Comparison of ENCODE assay signal across 15 cellular contexts in genomic region chr2:239288237-239288636, GRCh38.
DNase-seq lines count a peak whose midpoint lies in the region; ATAC-seq, FAIRE-seq and TF ChIP-seq lines count a peak whose summit lies in the region.
"Had no signal": no experiment of that assay in that cellular context is flagged by ENCODE, and none has a peak within 500 bp of the region (broad histone marks: within the 10 kb centered on the region; RNA-seq: fewer than 3 reads in every experiment).

No MANE protein-coding gene starts in this region.

- no peak overlapping the region for H3K4me2 ChIP-seq in K562 (ENCODE audit: insufficient read depth, low read length)
- no peak overlapping the region for H3K4me2 ChIP-seq in mesenchymal stem cell (ENCODE audit: low read length, poor library complexity, severe bottlenecking)
- no peak overlapping the region for H3K4me2 ChIP-seq in neuronal stem cell (ENCODE audit: insufficient read depth, low read length, poor library complexity, severe bottlenecking)

- 25% methylated on average over 4 of the region's 4 CpGs for WGBS in K562 (ENCODE audit: insufficient coverage, low coverage, missing lambda C conversion rate)
- no CpG with 5 or more reads among the region's 4 CpGs for WGBS in mesenchymal stem cell
- no CpG with 5 or more reads among the region's 4 CpGs for WGBS in neuronal stem cell (ENCODE audit: extremely low coverage in 2 of 2, insufficient read length in 2 of 2, insufficient replicate concordance in 1 of 2), 2 donors

- H3K9me3 ChIP-seq in K562 (replicated peaks; ENCODE audit: control insufficient read depth, insufficient read depth, low read depth, low read length): no peaks in the 10 kb centered on the region
- no peaks in the 10 kb centered on the region for H3K9me3 ChIP-seq in mesenchymal stem cell (ENCODE audit: control insufficient read depth, low read length)
- peaks cover 0 to 2% of the 10 kb centered on the region in 2 donors for H3K9me3 ChIP-seq in neuronal stem cell (replicated peaks in 1 of 2; ENCODE audit: control insufficient read depth in 2 of 2, insufficient read depth in 1 of 2, low read depth in 1 of 2, low read length in 2 of 2)

- H3K27ac ChIP-seq in K562 (ENCODE audit: extremely low read depth, low read depth, low read length): peak overlapping the region; percentile 56; the same call in 2 of the 3 replicates
- no peak overlapping the region for H3K27ac ChIP-seq in mesenchymal stem cell (ENCODE audit: low read length, poor library complexity, severe bottlenecking)
- no peak overlapping the region for H3K27ac ChIP-seq in neuronal stem cell (replicated peaks; ENCODE audit: low read length)
- H3K27ac ChIP-seq: cardiac muscle cell, RWPE1 had no signal

- H3K18ac ChIP-seq in mesenchymal stem cell (ENCODE audit: low read depth in 1 of 2, low read length in 2 of 2): no peak overlapping the region
- H3K18ac ChIP-seq in neuronal stem cell (ENCODE audit: low read length): no peak overlapping the region

- H3K4me1 ChIP-seq in K562 (replicated peaks in 1 of 2; ENCODE audit: control insufficient read depth in 2 of 2, insufficient read depth in 2 of 2, low read length in 2 of 2) (peaks cover 49 to 60% of the 10 kb centered on the region in 2 experiments), mesenchymal stem cell (ENCODE audit: control insufficient read depth, insufficient read depth, low read depth, low read length) (peaks cover 25% of the 10 kb centered on the region), neuronal stem cell (ENCODE audit: control insufficient read depth in 2 of 2, insufficient read depth in 1 of 2, low read depth in 1 of 2, low read length in 2 of 2) (peaks cover 43 to 64% of the 10 kb centered on the region in 2 donors)

- peaks cover 14% of the 10 kb centered on the region for H3K36me3 Mint-ChIP-seq in activated naive CD8-positive, alpha-beta T cell treated with anti-CD3 and anti-CD28 coated beads, Interleukin-2, amount 10 ng/mL, durations not matched to agents 7 days and 5 days
- peaks cover 9% of the 10 kb centered on the region for H3K36me3 Mint-ChIP-seq in activated naive CD8-positive, alpha-beta T cell treated with anti-CD3 and anti-CD28 coated beads for 36 hours
- H3K36me3 Mint-ChIP-seq in type B pancreatic cell: no peaks in the 10 kb centered on the region

- H3K4me3 Mint-ChIP-seq in activated naive CD8-positive, alpha-beta T cell treated with anti-CD3 and anti-CD28 coated beads, Interleukin-2, amount 10 ng/mL, durations not matched to agents 7 days and 5 days: peak overlapping the region; percentile 66
- no peak overlapping the region for H3K4me3 Mint-ChIP-seq in activated naive CD8-positive, alpha-beta T cell treated with anti-CD3 and anti-CD28 coated beads for 36 hours
- peak overlapping the region; percentile 6 for H3K4me3 Mint-ChIP-seq in type B pancreatic cell
- H3K4me3 Mint-ChIP-seq: GM23338 had no signal

- ATAC-seq in activated naive CD8-positive, alpha-beta T cell treated with anti-CD3 and anti-CD28 coated beads, Interleukin-2, amount 10 ng/mL, durations not matched to agents 7 days and 5 days (ENCODE audit: low read depth): no peak
- ATAC-seq in K562: no peak
- ATAC-seq: GM23338, left colon had no signal

- peaks cover 58% of the 10 kb centered on the region for H3K79me1 ChIP-seq in mesenchymal stem cell (replicated peaks; ENCODE audit: low read length, poor library complexity, severe bottlenecking)
- H3K79me1 ChIP-seq in neuronal stem cell (ENCODE audit: low read depth, low read length): peaks cover 10% of the 10 kb centered on the region

- peaks cover 69% of the 10 kb centered on the region for H3K79me2 ChIP-seq in K562 (ENCODE audit: control insufficient read depth, insufficient read depth, low read length)

- H2AFZ ChIP-seq in K562 (ENCODE audit: low read depth, low read length) (no peak overlapping the region), mesenchymal stem cell (ENCODE audit: low read depth, low read length) (no peak overlapping the region), neuronal stem cell (ENCODE audit: low read length) (no peak overlapping the region)
- H2AFZ ChIP-seq: GM23338 had no signal

- H2AK5ac ChIP-seq in mesenchymal stem cell (ENCODE audit: low read length, severe bottlenecking) (no peak overlapping the region), neuronal stem cell (ENCODE audit: low read depth, low read length) (no peak overlapping the region)

- no peak overlapping the region for H4K8ac ChIP-seq in mesenchymal stem cell (ENCODE audit: low read length)
- no peak overlapping the region for H4K8ac ChIP-seq in neuronal stem cell (ENCODE audit: low read depth, low read length)

- H3K9ac ChIP-seq in K562 (ENCODE audit: insufficient read depth in 1 of 2, low read depth in 2 of 2, low read length in 2 of 2) (peak overlapping the region in 1 of 2 experiments; percentile 36; a peak in 2 of 4 replicates), mesenchymal stem cell (ENCODE audit: low read length) (peak overlapping the region; percentile 75), neuronal stem cell (ENCODE audit: low read depth, low read length, poor library complexity) (no peak overlapping the region)

- H3K4ac ChIP-seq in mesenchymal stem cell (ENCODE audit: low read depth in 1 of 2, low read length in 2 of 2): no peak overlapping the region
- no peak overlapping the region for H3K4ac ChIP-seq in neuronal stem cell (ENCODE audit: low read length)

- H3K23ac ChIP-seq in mesenchymal stem cell (ENCODE audit: low read length in 2 of 2) (no peak overlapping the region), neuronal stem cell (ENCODE audit: low read depth, low read length, poor library complexity) (no peak overlapping the region)

- in situ Hi-C loops in K562 (cut with MboI): no loop called here

- peaks cover 61% of the 10 kb centered on the region for H3K4me1 Mint-ChIP-seq in activated naive CD8-positive, alpha-beta T cell treated with anti-CD3 and anti-CD28 coated beads, Interleukin-2, amount 10 ng/mL, durations not matched to agents 7 days and 5 days
- H3K4me1 Mint-ChIP-seq in activated naive CD8-positive, alpha-beta T cell treated with anti-CD3 and anti-CD28 coated beads for 36 hours: peaks cover 59% of the 10 kb centered on the region
- H3K4me1 Mint-ChIP-seq in type B pancreatic cell (ENCODE audit: unreplicated experiment): peaks cover 60% of the 10 kb centered on the region

- H3K27ac Mint-ChIP-seq in activated naive CD8-positive, alpha-beta T cell treated with anti-CD3 and anti-CD28 coated beads, Interleukin-2, amount 10 ng/mL, durations not matched to agents 7 days and 5 days: peak overlapping the region; percentile 99
- no peak overlapping the region for H3K27ac Mint-ChIP-seq in activated naive CD8-positive, alpha-beta T cell treated with anti-CD3 and anti-CD28 coated beads for 36 hours
- peak overlapping the region; percentile 2 for H3K27ac Mint-ChIP-seq in type B pancreatic cell

- H3K36me3 ChIP-seq in K562 (ENCODE audit: control insufficient read depth, insufficient read depth, low read length) (no peaks in the 10 kb centered on the region), mesenchymal stem cell (ENCODE audit: control insufficient read depth in 1 of 2, insufficient read depth in 2 of 2, low read depth in 1 of 2, low read length in 2 of 2) (peaks cover 0 to 26% of the 10 kb centered on the region in 2 experiments), neuronal stem cell (replicated peaks in 1 of 2; ENCODE audit: control insufficient read depth in 2 of 2, insufficient read depth in 2 of 2, low read length in 2 of 2) (no peaks in the 10 kb centered on the region)
- H3K36me3 ChIP-seq: cardiac muscle cell had no signal

- no peak for TF ChIP-seq CTCF in K562 (IDR thresholded peaks at IDR 0.05 in 2 of 3, conservative IDR thresholded peaks at IDR 0.05 in 1 of 3; ENCODE audit: insufficient read depth in 2 of 3, low read depth in 1 of 3, low read length in 3 of 3)
- no peak for TF ChIP-seq CTCF in type B pancreatic cell (conservative IDR thresholded peaks at IDR 0.05)

- no TSS peak for BruUV-seq in K562 (replicated peaks; lab: Mats Ljungman, UMichigan)

- H3K9me3 Mint-ChIP-seq in activated naive CD8-positive, alpha-beta T cell treated with anti-CD3 and anti-CD28 coated beads, Interleukin-2, amount 10 ng/mL, durations not matched to agents 7 days and 5 days: no peaks in the 10 kb centered on the region
- H3K9me3 Mint-ChIP-seq in activated naive CD8-positive, alpha-beta T cell treated with anti-CD3 and anti-CD28 coated beads for 36 hours: no peaks in the 10 kb centered on the region
- H3K9me3 Mint-ChIP-seq in type B pancreatic cell: no peaks in the 10 kb centered on the region
- H3K9me3 Mint-ChIP-seq: GM23338 had no signal

- CTCF ChIA-PET in K562 (lab: Yijun Ruan, JAX; ENCODE audit: low intra/inter-chr PET ratio): no interaction called here

- H2BK5ac ChIP-seq in mesenchymal stem cell (ENCODE audit: low read depth, low read length, poor library complexity, severe bottlenecking) (no peak overlapping the region), neuronal stem cell (ENCODE audit: low read length) (no peak overlapping the region)

- H3K27me3 Mint-ChIP-seq in activated naive CD8-positive, alpha-beta T cell treated with anti-CD3 and anti-CD28 coated beads, Interleukin-2, amount 10 ng/mL, durations not matched to agents 7 days and 5 days: no peaks in the 10 kb centered on the region
- peaks cover 4% of the 10 kb centered on the region for H3K27me3 Mint-ChIP-seq in activated naive CD8-positive, alpha-beta T cell treated with anti-CD3 and anti-CD28 coated beads for 36 hours
- H3K27me3 Mint-ChIP-seq in type B pancreatic cell: no peaks in the 10 kb centered on the region

- no peak overlapping the region for H2BK15ac ChIP-seq in mesenchymal stem cell (ENCODE audit: low read depth, poor library complexity, severe bottlenecking)
- H2BK15ac ChIP-seq in neuronal stem cell (ENCODE audit: low read length): no peak overlapping the region

- intact Hi-C loops in K562 (cut with micrococcal nuclease): no loop called here

- H3K4me3 ChIP-seq in K562 (no peak overlapping the region), mesenchymal stem cell (ENCODE audit: insufficient read depth in 1 of 2, low read depth in 1 of 2, low read length in 2 of 2) (no peak overlapping the region), neuronal stem cell (ENCODE audit: low read length in 2 of 2) (no peak overlapping the region)
- H3K4me3 ChIP-seq: cardiac muscle cell, GM23338 had no signal

- no peaks in the 10 kb centered on the region for H3K9me1 ChIP-seq in K562 (ENCODE audit: control insufficient read depth, insufficient read depth, low read length)

- no peak for TF ChIP-seq POLR2A in K562 (conservative IDR thresholded peaks at IDR 0.05)

- no peak overlapping the region for H3K14ac ChIP-seq in mesenchymal stem cell (ENCODE audit: low read length in 2 of 2)
- H3K14ac ChIP-seq in neuronal stem cell (ENCODE audit: low read length): no peak overlapping the region

- H2BK120ac ChIP-seq in mesenchymal stem cell (ENCODE audit: low read depth, low read length): no peak overlapping the region
- H2BK120ac ChIP-seq in neuronal stem cell (ENCODE audit: low read depth, low read length): no peak overlapping the region

- DNase-seq in activated naive CD8-positive, alpha-beta T cell treated with anti-CD3 and anti-CD28 coated beads, Interleukin-2, amount 10 ng/mL, durations not matched to agents 7 days and 5 days: no peak
- no peak for DNase-seq in activated naive CD8-positive, alpha-beta T cell treated with anti-CD3 and anti-CD28 coated beads for 36 hours
- no peak for DNase-seq in K562 (ENCODE audit: extremely low read depth in 1 of 4, low spot score in 3 of 4)
- DNase-seq in mesenchymal stem cell: peak; percentile 59
- no peak for DNase-seq in type B pancreatic cell (ENCODE audit: extremely low spot score, unreplicated experiment)
- DNase-seq in neuronal stem cell (ENCODE audit: low spot score): no peak
- no peak for DNase-seq in SIG-M5 treated with dmso at 0.1 percent for 504 hours (lab: John Stamatoyannopoulos, UW; ENCODE audit: unreplicated experiment)
- no peak for DNase-seq in NCI-H2196 (lab: John Stamatoyannopoulos, UW; ENCODE audit: unreplicated experiment)
- DNase-seq: activated gamma-delta T cell, NCI-H82 had no signal

- H3K27me3 ChIP-seq in K562 (ENCODE audit: control insufficient read depth in 2 of 2, insufficient read depth in 2 of 2, low read length in 2 of 2): no peaks in the 10 kb centered on the region
- no peaks in the 10 kb centered on the region for H3K27me3 ChIP-seq in mesenchymal stem cell (ENCODE audit: control insufficient read depth in 1 of 2, insufficient read depth in 1 of 2, low read length in 2 of 2)
- peaks cover 0 to 2% (median 0%) of the 10 kb centered on the region in 3 experiments for H3K27me3 ChIP-seq in neuronal stem cell (ENCODE audit: control insufficient read depth in 3 of 3, insufficient read depth in 3 of 3, low read depth in 1 of 3, low read length in 3 of 3)
- H3K27me3 ChIP-seq: cardiac muscle cell had no signal

- H4K20me1 ChIP-seq in K562 (replicated peaks; ENCODE audit: control insufficient read depth, insufficient read depth, low read length): no peaks in the 10 kb centered on the region

- POLR2A ChIA-PET in activated naive CD8-positive, alpha-beta T cell treated with anti-CD3 and anti-CD28 coated beads, Interleukin-2, amount 10 ng/mL, durations not matched to agents 7 days and 5 days (lab: Charles Lee): interaction anchor here (1.1 to 2.9 kb wide), 7 partner anchors 9 to 113 kb away, joined by 3 to 17 read pairs (median 7); partner anchors contain the start of gene HDAC4
- POLR2A ChIA-PET in K562 (lab: Yijun Ruan, JAX): no interaction called here

- no peak for TF ChIP-seq EP300 in K562 (IDR thresholded peaks at IDR 0.05; ENCODE audit: low read length)

- H2BK12ac ChIP-seq in mesenchymal stem cell (ENCODE audit: low read length in 2 of 2) (no peak overlapping the region), neuronal stem cell (ENCODE audit: low read length) (no peak overlapping the region)

- no peak for TF ChIP-seq RAD21 in K562 (CRISPR knock-in tag; conservative IDR thresholded peaks at IDR 0.05 in 1 of 2, IDR thresholded peaks at IDR 0.05 in 1 of 2)

- FAIRE-seq in K562 (lab: Jason Lieb, UNC): no peak
- FAIRE-seq: endothelial cell of umbilical vein had no signal

- H4K91ac ChIP-seq in mesenchymal stem cell (ENCODE audit: low read length): no peak overlapping the region
- no peak overlapping the region for H4K91ac ChIP-seq in neuronal stem cell (ENCODE audit: low read depth, low read length, poor library complexity)
